In the genomic region with DNA sequence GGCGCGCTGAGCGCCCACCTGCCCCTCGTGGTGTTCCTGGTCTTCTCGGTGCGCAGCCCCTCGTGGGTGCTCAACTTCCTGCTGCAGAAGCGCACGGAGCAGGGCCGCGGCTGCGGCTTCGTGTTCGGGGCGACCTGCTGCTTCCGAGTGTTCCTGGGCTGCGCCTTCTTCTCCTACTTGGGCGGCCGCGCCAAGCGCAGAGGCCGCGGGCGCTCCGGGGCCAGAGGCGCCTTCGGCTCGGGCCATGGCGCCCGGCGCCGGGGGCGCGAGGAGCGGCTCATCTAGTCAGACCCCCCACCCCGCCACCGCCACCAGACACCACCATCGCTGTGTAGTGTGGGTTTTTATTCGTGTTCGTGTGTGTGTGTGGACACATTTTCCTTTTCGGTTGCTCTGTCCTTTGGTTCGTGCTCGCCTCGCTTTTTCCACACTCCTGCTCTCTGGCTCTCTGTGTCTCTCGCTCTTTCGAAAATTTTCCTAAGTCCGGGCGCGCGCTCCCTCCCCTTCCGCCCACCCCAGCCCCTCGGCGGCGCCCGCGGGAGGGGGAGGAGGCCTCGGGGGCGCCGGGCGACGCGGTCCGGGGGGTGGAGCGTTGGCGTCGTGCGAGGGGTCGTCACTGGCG, we compare ENCODE assay signal across 8 cellular contexts. TPM values are rescaled to one million over a fixed set of nuclear protein-coding genes. Genes with fewer than 3 reads are reported as not detected.
DNase-seq lines count a peak whose midpoint lies in the region; ATAC-seq and TF ChIP-seq lines count a peak whose summit lies in the region.

No MANE protein-coding gene starts in this region.

- ATAC-seq in HG02798 (IDR thresholded peaks at IDR 0.05; ENCODE audit: poor library complexity, unreplicated experiment): peak; percentile 29
- peak; percentile 36 for ATAC-seq in left colon
- ATAC-seq in HG03439 (IDR thresholded peaks at IDR 0.05; ENCODE audit: unreplicated experiment): no peak

- DNase-seq in ELR (ENCODE audit: low read depth) (peak; percentile 85), NCI-H2196 (lab: John Stamatoyannopoulos, UW; ENCODE audit: unreplicated experiment) (peak; percentile 66), choroid plexus epithelial cell (ENCODE audit: low read depth) (peak; percentile 84), left colon (peak; percentile 68 to 78)
- DNase-seq in activated CD4-positive, alpha-beta T cell treated with anti-CD3 and anti-CD28 coated beads for 4 hours: peak; percentile 69 to 79
- peak; percentile 80 for DNase-seq in stimulated activated CD4-positive, alpha-beta T cell treated with anti-CD3 and anti-CD28 coated beads, Interleukin-15, amount 100 ng/mL, for 24 hours

- intact Hi-C loops in left colon (cut with DNase I, micrococcal nuclease): no loop called here

- peak overlapping the region; percentile 81 for H3K4me3 ChIP-seq in choroid plexus epithelial cell (ENCODE audit: low read depth, low read length)

- no peak for TF ChIP-seq CTCF in choroid plexus epithelial cell (conservative IDR thresholded peaks at IDR 0.05; ENCODE audit: low read depth, low read length)

RNA-seq across cellular contexts. Expression of a gene that starts 38.0 kb away (rescaled TPM):
- 100 to 1,000 TPM; 651 to 725 TPM for total RNA-seq in left colon

RNA-seq across cellular contexts. Expression of a gene that starts 39.9 kb away (rescaled TPM):
- total RNA-seq in left colon: 1 to 10 TPM in 1 of 2 donors, under 1 TPM in 1; 0.87 to 1.1 TPM
